ENCODE assay signal across 8 cellular contexts in genomic region chr6:551405-551804, GRCh38.
DNase-seq lines count a peak whose midpoint lies in the region; ATAC-seq and TF ChIP-seq lines count a peak whose summit lies in the region.

No MANE protein-coding gene starts in this region.

- no peaks in the 10 kb centered on the region for H3F3A ChIP-seq in smooth muscle cell (ENCODE audit: low read depth)

- no peak overlapping the region for H2AFZ ChIP-seq in smooth muscle cell (ENCODE audit: low read depth)

- peak overlapping the region; percentile 79 to 95 for H3K27ac Mint-ChIP-seq in activated naive CD4-positive, alpha-beta T cell treated with anti-CD3 and anti-CD28 coated beads, Interleukin-2, amount 50 U/mL, for 72 hours

- H3K36me3 ChIP-seq in kidney epithelial cell (ENCODE audit: control insufficient read depth, insufficient read depth, low read length) (peaks cover 1% of the 10 kb centered on the region), Peyer's patch (peaks cover 0 to 45% (median 0%) of the 10 kb centered on the region in 3 donors), smooth muscle cell (ENCODE audit: low read depth) (peaks cover 3% of the 10 kb centered on the region)

- no peaks in the 10 kb centered on the region for H3K79me2 ChIP-seq in smooth muscle cell (ENCODE audit: low read depth)

- H4K20me1 ChIP-seq in smooth muscle cell (ENCODE audit: low read depth) = no peaks in the 10 kb centered on the region

- no peak overlapping the region for H3K9ac ChIP-seq in smooth muscle cell (ENCODE audit: low read depth)

- peaks cover 15 to 28% of the 10 kb centered on the region in 2 donors for H3K36me3 Mint-ChIP-seq in activated naive CD4-positive, alpha-beta T cell treated with anti-CD3 and anti-CD28 coated beads, Interleukin-2, amount 50 U/mL, for 72 hours

- no peaks in the 10 kb centered on the region for H3K27me3 ChIP-seq in kidney epithelial cell (ENCODE audit: control insufficient read depth, insufficient read depth, low read length)
- no peaks in the 10 kb centered on the region for H3K27me3 ChIP-seq in Peyer's patch
- H3K27me3 ChIP-seq in smooth muscle cell (ENCODE audit: low read depth) = no peaks in the 10 kb centered on the region

- no peaks in the 10 kb centered on the region for H3K9me3 Mint-ChIP-seq in activated naive CD4-positive, alpha-beta T cell treated with anti-CD3 and anti-CD28 coated beads, Interleukin-2, amount 50 U/mL, for 72 hours

- no peak overlapping the region for H3K4me2 ChIP-seq in smooth muscle cell

- no peak for TF ChIP-seq POLR2A in Peyer's patch (IDR thresholded peaks at IDR 0.05)

- peak; percentile 45 to 46 for ATAC-seq in activated naive CD4-positive, alpha-beta T cell treated with anti-CD3 and anti-CD28 coated beads, Interleukin-2, amount 50 U/mL, for 72 hours
- no peak for ATAC-seq in GM21786 (IDR thresholded peaks at IDR 0.05; ENCODE audit: unreplicated experiment)

- WGBS in smooth muscle cell (ENCODE audit: low lambda C conversion rate) = 26% methylated on average over 4 of the region's 4 CpGs

- H3K27ac ChIP-seq in Peyer's patch (no peak overlapping the region), smooth muscle cell (ENCODE audit: low read depth) (no peak overlapping the region)

- peak; percentile 69 for DNase-seq in AG20443 (ENCODE audit: low spot score)
- peak; percentile 37 for DNase-seq in HT1080 (ENCODE audit: low read depth)
- no peak for DNase-seq in activated naive CD4-positive, alpha-beta T cell treated with anti-CD3 and anti-CD28 coated beads, Interleukin-2, amount 50 U/mL, for 72 hours (ENCODE audit: low spot score in 2 of 2)
- DNase-seq in kidney epithelial cell (ENCODE audit: low read depth) = no peak
- DNase-seq in Peyer's patch = no peak
- DNase-seq in smooth muscle cell (lab: John Stamatoyannopoulos, UW; ENCODE audit: unreplicated experiment) = no peak
- DNase-seq in RPMI8226 = no peak

- H3K4me1 ChIP-seq in Peyer's patch = no peaks in the 10 kb centered on the region
- no peaks in the 10 kb centered on the region for H3K4me1 ChIP-seq in smooth muscle cell (ENCODE audit: low read depth)

- H3K9me3 ChIP-seq in Peyer's patch (no peaks in the 10 kb centered on the region), smooth muscle cell (replicated peaks; ENCODE audit: low read depth) (no peaks in the 10 kb centered on the region)

- peak; percentile 20 for TF ChIP-seq CTCF in kidney epithelial cell (IDR thresholded peaks at IDR 0.05; ENCODE audit: insufficient read depth, low read length, poor library complexity, severe bottlenecking)
- TF ChIP-seq CTCF in Peyer's patch (IDR thresholded peaks at IDR 0.05) = peak in 1 of 6 experiments; percentile 14
- TF ChIP-seq CTCF in smooth muscle cell (IDR thresholded peaks at IDR 0.05; ENCODE audit: borderline replicate concordance, insufficient read depth, poor library complexity, severe bottlenecking) = no peak

- no peak overlapping the region for H3K4me3 ChIP-seq in kidney epithelial cell (ENCODE audit: low read depth, low read length)
- H3K4me3 ChIP-seq in Peyer's patch = no peak overlapping the region
- no peak overlapping the region for H3K4me3 ChIP-seq in smooth muscle cell

Comparison
In these comparisons a context has a peak if more than half of its experiments do, and no peak if none do; other contexts are left out.
1. DNase-seq: peak in AG20443 (single experiment) and HT1080 (single experiment); none in activated naive CD4-positive, alpha-beta T cell treated with anti-CD3 and anti-CD28 coated beads, Interleukin-2, amount 50 U/mL, for 72 hours (0 of 2), kidney epithelial cell (single experiment), Peyer's patch (0 of 3), smooth muscle cell (single experiment) and RPMI8226 (single experiment).